8 cellular contexts compared by ENCODE assay signal in genomic region chr5:75533716-75534115, GRCh38. TPM values are rescaled to one million over a fixed set of nuclear protein-coding genes. Genes with fewer than 3 reads are reported as not detected.
DNase-seq lines count a peak whose midpoint lies in the region; ATAC-seq and TF ChIP-seq lines count a peak whose summit lies in the region.
"Not testable (repeated sequence)": the region's sequence is repeated elsewhere in the genome, so short reads cannot be mapped to it uniquely, and the experiment has no call there.

No MANE protein-coding gene starts in this region.

- not testable (repeated sequence) for H2BK15ac ChIP-seq in IMR-90 (ENCODE audit: low read depth, low read length)

- not testable (repeated sequence) for H3K14ac ChIP-seq in IMR-90 (replicated peaks; ENCODE audit: low read depth, low read length); trophoblast cell (ENCODE audit: low read length)

- not testable (repeated sequence) for H3K36me3 ChIP-seq in IMR-90 (ENCODE audit: control insufficient read depth, insufficient read depth, low read length); trophoblast cell (ENCODE audit: control insufficient read depth in 1 of 2, insufficient read depth in 2 of 2, low read length in 2 of 2)

- peak overlapping the region; percentile 44 for H2BK5ac ChIP-seq in IMR-90 (ENCODE audit: low read depth, low read length, poor library complexity, severe bottlenecking)
- H2BK5ac ChIP-seq in trophoblast cell (ENCODE audit: low read depth, low read length, poor library complexity): not testable (repeated sequence)

- H3K27ac ChIP-seq in IMR-90 (ENCODE audit: insufficient read depth, low read length); trophoblast cell (ENCODE audit: low read depth, low read length): not testable (repeated sequence)
- H3K27ac ChIP-seq in epithelial cell of prostate: peak overlapping the region; percentile 76

- H3K9me3 ChIP-seq in IMR-90 (ENCODE audit: control insufficient read depth, insufficient read depth, low read length); trophoblast cell (ENCODE audit: insufficient read depth, low read depth, low read length): not testable (repeated sequence)

- H2AK9ac ChIP-seq in IMR-90 (replicated peaks; ENCODE audit: low read depth, low read length, poor library complexity): not testable (repeated sequence)

- H3K9ac ChIP-seq in IMR-90 (ENCODE audit: low read depth, low read length); trophoblast cell (ENCODE audit: low read length): not testable (repeated sequence)

- H3K4me2 ChIP-seq in IMR-90 (ENCODE audit: low read depth, low read length); trophoblast cell (ENCODE audit: low read length): not testable (repeated sequence)

- not testable (repeated sequence) for H3K4me1 ChIP-seq in IMR-90 (ENCODE audit: control insufficient read depth, insufficient read depth, low read length)
- peaks cover 4 to 11% of the 10 kb centered on the region in 2 experiments for H3K4me1 ChIP-seq in trophoblast cell (ENCODE audit: control insufficient read depth in 1 of 2, insufficient read depth in 2 of 2, low read length in 2 of 2)

- not testable (repeated sequence) for H4K20me1 ChIP-seq in IMR-90 (ENCODE audit: insufficient read depth, low read length)

- H2AFZ ChIP-seq in IMR-90 (replicated peaks; ENCODE audit: low read length, poor library complexity); trophoblast cell (ENCODE audit: insufficient read depth, low read length, poor library complexity): not testable (repeated sequence)

- not testable (repeated sequence) for H3K4ac ChIP-seq in IMR-90 (ENCODE audit: low read depth, low read length); trophoblast cell (ENCODE audit: low read depth, low read length)

- H2BK12ac ChIP-seq in trophoblast cell (ENCODE audit: low read length): not testable (repeated sequence)

- peak; percentile 78 for ATAC-seq in IMR-90 (ENCODE audit: low read depth)

- not testable (repeated sequence) for H4K8ac ChIP-seq in IMR-90 (ENCODE audit: low read depth in 2 of 2, low read length in 2 of 2); trophoblast cell (ENCODE audit: low read depth, low read length)

- H3K27me3 ChIP-seq in IMR-90 (ENCODE audit: control insufficient read depth, insufficient read depth, low read length); trophoblast cell (ENCODE audit: insufficient read depth, low read length): not testable (repeated sequence)

- H2BK20ac ChIP-seq in IMR-90 (ENCODE audit: low read depth, low read length): not testable (repeated sequence)

- intact Hi-C loops in IMR-90 (cut with micrococcal nuclease): not testable (repeated sequence)

- CTCF ChIA-PET in IMR-90 (lab: Yijun Ruan, JAX): interaction anchor here (0.6 kb wide), 1 partner anchor 87 kb away, joined by 4 read pairs; no protein-coding TSS in a partner anchor

- H3K4me3 ChIP-seq in IMR-90 (ENCODE audit: insufficient read depth, low read depth, low read length); astrocyte of the spinal cord (ENCODE audit: low read depth, low read length); trophoblast cell (ENCODE audit: low read depth, low read length): not testable (repeated sequence)

- H3K23ac ChIP-seq in IMR-90 (ENCODE audit: low read depth, low read length); trophoblast cell (ENCODE audit: low read length): not testable (repeated sequence)

- POLR2A ChIA-PET in IMR-90 (lab: Charles Lee; ENCODE audit: unreplicated experiment): not testable (repeated sequence)

- H3K9me1 ChIP-seq in IMR-90 (ENCODE audit: insufficient read depth, low read length): peaks cover 13% of the 10 kb centered on the region

- in situ Hi-C loops in IMR-90 (cut with MboI; ENCODE audit: low sequenced_read_pairs); astrocyte of the spinal cord (cut with HindIII; ENCODE audit: low sequenced_read_pairs): not testable (repeated sequence)

- not testable (repeated sequence) for H2BK120ac ChIP-seq in IMR-90 (ENCODE audit: low read depth, low read length); trophoblast cell (ENCODE audit: insufficient read depth, low read length, poor library complexity)

- peak; percentile 21 for DNase-seq in AG08395 (ENCODE audit: low spot score)
- peak; percentile 86 for DNase-seq in ELR (ENCODE audit: low read depth)
- DNase-seq in IMR-90: peak; percentile 79
- DNase-seq in T1000 (lab: John Stamatoyannopoulos, UW): peak; percentile 40
- peak; percentile 57 for DNase-seq in astrocyte of the spinal cord (ENCODE audit: low read depth, low spot score)
- DNase-seq in epithelial cell of prostate (ENCODE audit: low read depth, low spot score): not testable (repeated sequence)
- peak; percentile 65 for DNase-seq in iris pigment epithelial cell (ENCODE audit: low read depth)
- peak; percentile 14 to 52 for DNase-seq in trophoblast cell

- H4K91ac ChIP-seq in IMR-90 (ENCODE audit: insufficient read depth, low read depth, low read length); trophoblast cell (ENCODE audit: low read depth, low read length): not testable (repeated sequence)

- not testable (repeated sequence) for H3K79me2 ChIP-seq in trophoblast cell (ENCODE audit: control insufficient read depth, insufficient read depth, low read length, poor library complexity)

- not testable (repeated sequence) for TF ChIP-seq CTCF in IMR-90 (conservative IDR thresholded peaks at IDR 0.05; ENCODE audit: low read depth, low read length); astrocyte of the spinal cord (IDR thresholded peaks at IDR 0.05; ENCODE audit: low read depth, low read length)

- H3K18ac ChIP-seq in IMR-90 (ENCODE audit: low read depth, low read length); trophoblast cell (ENCODE audit: low read length): not testable (repeated sequence)

- BruUV-seq in IMR-90 (replicated peaks; lab: Mats Ljungman, UMichigan): not testable (repeated sequence)

- H4K5ac ChIP-seq in IMR-90 (ENCODE audit: low read depth, low read length): not testable (repeated sequence)

- TF ChIP-seq RAD21 in IMR-90 (IDR thresholded peaks at IDR 0.05; ENCODE audit: low read length): not testable (repeated sequence)

- H2AK5ac ChIP-seq in IMR-90 (ENCODE audit: low read depth, low read length); trophoblast cell (ENCODE audit: low read length): not testable (repeated sequence)

- TF ChIP-seq POLR2A in IMR-90 (IDR thresholded peaks at IDR 0.05; ENCODE audit: low read depth, low read length): not testable (repeated sequence)

- H4K12ac ChIP-seq in trophoblast cell (ENCODE audit: low read depth, low read length): not testable (repeated sequence)

- WGBS in IMR-90 (ENCODE audit: extremely low coverage in 2 of 2, insufficient read length in 1 of 2), 2 experiments: no CpG with 5 or more reads among the region's 1 CpG
- no CpG with 5 or more reads among the region's 1 CpG for WGBS in trophoblast cell (ENCODE audit: extremely low coverage, insufficient coverage, insufficient read length)

- dilution Hi-C loops in IMR-90 (cut with HindIII; ENCODE audit: low sequenced_read_pairs, unreplicated experiment): not testable (repeated sequence)

- H3K79me1 ChIP-seq in IMR-90 (ENCODE audit: low read depth in 1 of 2, low read length in 2 of 2): peaks cover 20 to 49% of the 10 kb centered on the region in 2 experiments
- not testable (repeated sequence) for H3K79me1 ChIP-seq in trophoblast cell (ENCODE audit: low read length)

- not testable (repeated sequence) for H3K56ac ChIP-seq in IMR-90 (ENCODE audit: extremely low read depth, insufficient read depth, low read length)

RNA-seq across cellular contexts. Expression of gene POLK, which starts 22.0 kb away (rescaled TPM):
- 24.4 and 34.2 TPM in 2 replicates for total RNA-seq in IMR-90 (2012; rRNA removed)
- polyA plus RNA-seq in IMR-90 (2012; rRNA removed): 9.6 and 10.4 TPM in 2 replicates
- 0.56 and 1.00 TPM in 2 replicates for polyA plus RNA-seq in IMR-90 (2012; cell fraction: cytosol; rRNA removed)
- 2.3 and 23.9 TPM in 2 replicates for polyA plus RNA-seq in IMR-90 (2012; cell fraction: nucleus; rRNA removed; ENCODE audit: low replicate concordance)
- polyA plus RNA-seq in trophoblast cell (2013): 6.5 and 7.2 TPM in 2 replicates

RNA-seq across cellular contexts. Expression of gene CERT1, which starts 22.3 kb away (rescaled TPM):
- 7.2 and 10.3 TPM in 2 replicates for total RNA-seq in IMR-90 (2012; rRNA removed)
- polyA plus RNA-seq in IMR-90 (2012; rRNA removed): 6.0 and 7.2 TPM in 2 replicates
- polyA plus RNA-seq in IMR-90 (2012; cell fraction: cytosol; rRNA removed): 2.3 and 2.7 TPM in 2 replicates
- 2.8 and 5.9 TPM in 2 replicates for polyA plus RNA-seq in IMR-90 (2012; cell fraction: nucleus; rRNA removed; ENCODE audit: low replicate concordance)
- 20.3 and 20.5 TPM in 2 replicates for polyA plus RNA-seq in trophoblast cell (2013)
